Comparison of ENCODE assay signal across 11 cellular contexts in genomic region chr19:8663920-8664670, GRCh38. TPM values are rescaled to one million over a fixed set of nuclear protein-coding genes. Genes with fewer than 3 reads are reported as not detected.
DNase-seq lines count a peak whose midpoint lies in the region; TF ChIP-seq lines count a peak whose summit lies in the region.
"Had no signal": no experiment of that assay in that cellular context is flagged by ENCODE, and none has a peak within 500 bp of the region (broad histone marks: within the 10 kb centered on the region; RNA-seq: fewer than 3 reads in every experiment).

No MANE protein-coding gene starts in this region.

- 0 out of 2 replicates have a peak, but pooled peaks cover 3% of the 10 kb centered on the region for H3K27me3 ChIP-seq in DOHH2 (ENCODE audit: control insufficient read depth, low read length)
- H3K27me3 ChIP-seq: cardiac muscle cell had no signal

- peak overlapping the region; percentile 36 for H3K4me2 ChIP-seq in DOHH2 (ENCODE audit: low read length)

- H3K4me3 ChIP-seq in DOHH2 (ENCODE audit: low read length) = no peak overlapping the region; the same call in 1 of the 2 replicates
- H3K4me3 ChIP-seq: cardiac muscle cell had no signal

- no peaks in the 10 kb centered on the region for H4K20me1 ChIP-seq in DOHH2 (ENCODE audit: control insufficient read depth, insufficient read depth, low read depth, low read length)

- H3K27ac ChIP-seq in DOHH2 (ENCODE audit: low read depth, low read length) = no peak overlapping the region
- H3K27ac ChIP-seq: cardiac muscle cell had no signal

- peaks cover 5% of the 10 kb centered on the region for H3K36me3 Mint-ChIP-seq in T-helper 2 cell treated with Interferon-gamma antibody and Interleukin-4, amounts not matched to agents 5 μg/mL and 100 μg/mL, for 36 hours (ENCODE audit: low read depth)
- peaks cover 2% of the 10 kb centered on the region for H3K36me3 Mint-ChIP-seq in activated naive CD4-positive, alpha-beta T cell treated with anti-CD3 and anti-CD28 coated beads, Interleukin-2, amount 10 ng/mL, durations not matched to agents 7 days and 5 days

- H3K4me3 Mint-ChIP-seq in T-helper 2 cell treated with Interferon-gamma antibody and Interleukin-4, amounts not matched to agents 5 μg/mL and 100 μg/mL, for 36 hours = peak overlapping the region; percentile 43
- H3K4me3 Mint-ChIP-seq in activated naive CD4-positive, alpha-beta T cell treated with anti-CD3 and anti-CD28 coated beads, Interleukin-2, amount 10 ng/mL, durations not matched to agents 7 days and 5 days = no peak overlapping the region

- peaks cover 7% of the 10 kb centered on the region for H3K9me3 Mint-ChIP-seq in T-helper 2 cell treated with Interferon-gamma antibody and Interleukin-4, amounts not matched to agents 5 μg/mL and 100 μg/mL, for 36 hours
- H3K9me3 Mint-ChIP-seq in activated naive CD4-positive, alpha-beta T cell treated with anti-CD3 and anti-CD28 coated beads, Interleukin-2, amount 10 ng/mL, durations not matched to agents 7 days and 5 days = peaks cover 8% of the 10 kb centered on the region

- H3K4me1 Mint-ChIP-seq in T-helper 2 cell treated with Interferon-gamma antibody and Interleukin-4, amounts not matched to agents 5 μg/mL and 100 μg/mL, for 36 hours (ENCODE audit: low read depth) = peaks cover 61% of the 10 kb centered on the region
- H3K4me1 Mint-ChIP-seq in activated naive CD4-positive, alpha-beta T cell treated with anti-CD3 and anti-CD28 coated beads, Interleukin-2, amount 10 ng/mL, durations not matched to agents 7 days and 5 days = peaks cover 67% of the 10 kb centered on the region

- TF ChIP-seq CTCF in DOHH2 (IDR thresholded peaks at IDR 0.05; ENCODE audit: low read depth, low read length, poor library complexity, severe bottlenecking) = no peak

- CTCF ChIA-PET in activated naive CD4-positive, alpha-beta T cell treated with anti-CD3 and anti-CD28 coated beads, Interleukin-2, amount 10 ng/mL, durations not matched to agents 7 days and 5 days (lab: Charles Lee) = interaction anchor here (0.7 to 1.3 kb wide), 4 partner anchors 9 to 83 kb away, joined by 3 to 5 read pairs (median 4); no protein-coding TSS in a partner anchor

- H3K27ac Mint-ChIP-seq in T-helper 2 cell treated with Interferon-gamma antibody and Interleukin-4, amounts not matched to agents 5 μg/mL and 100 μg/mL, for 36 hours = peak overlapping the region; percentile 38
- peak overlapping the region; percentile 37 for H3K27ac Mint-ChIP-seq in activated naive CD4-positive, alpha-beta T cell treated with anti-CD3 and anti-CD28 coated beads, Interleukin-2, amount 10 ng/mL, durations not matched to agents 7 days and 5 days

- H3K4me1 ChIP-seq in DOHH2 (ENCODE audit: control insufficient read depth, low read length) = peaks cover 10% of the 10 kb centered on the region

- H3K27me3 Mint-ChIP-seq in T-helper 2 cell treated with Interferon-gamma antibody and Interleukin-4, amounts not matched to agents 5 μg/mL and 100 μg/mL, for 36 hours (ENCODE audit: low read depth) = no peaks in the 10 kb centered on the region
- peaks cover 34% of the 10 kb centered on the region for H3K27me3 Mint-ChIP-seq in activated naive CD4-positive, alpha-beta T cell treated with anti-CD3 and anti-CD28 coated beads, Interleukin-2, amount 10 ng/mL, durations not matched to agents 7 days and 5 days

- no peaks in the 10 kb centered on the region for H3K9me3 ChIP-seq in DOHH2 (ENCODE audit: control insufficient read depth, insufficient read depth, low read length)

- intact Hi-C loops in cardiac septum (cut with DNase I) = no loop called here

- H3K79me2 ChIP-seq in DOHH2 (ENCODE audit: control insufficient read depth, low read length) = no peaks in the 10 kb centered on the region

- H3K9me2 ChIP-seq in DOHH2 (replicated peaks; ENCODE audit: control insufficient read depth, low read length) = no peaks in the 10 kb centered on the region

- DNase-seq in T-helper 2 cell treated with Interferon-gamma antibody and Interleukin-4, amounts not matched to agents 5 μg/mL and 100 μg/mL, for 36 hours (ENCODE audit: low spot score) = no peak
- DNase-seq in activated naive CD4-positive, alpha-beta T cell treated with anti-CD3 and anti-CD28 coated beads, Interleukin-2, amount 10 ng/mL, durations not matched to agents 7 days and 5 days = peak; percentile 71
- peak; percentile 22 for DNase-seq in stimulated activated CD4-positive, alpha-beta T cell treated with anti-CD3 and anti-CD28 coated beads, Interleukin-12 subunit alpha, Interleukin-12 subunit beta, amount 100 ng/mL, for 4 hours
- DNase-seq in NCI-H128 (lab: John Stamatoyannopoulos, UW; ENCODE audit: unreplicated experiment) = no peak
- no peak for DNase-seq in cardiac septum (ENCODE audit: low spot score)
- no peak for DNase-seq in amniotic stem cell (lab: John Stamatoyannopoulos, UW)
- DNase-seq in NOMO-1 (lab: John Stamatoyannopoulos, UW; ENCODE audit: unreplicated experiment in 2 of 2) = no peak
- DNase-seq: NCI-H510A treated with DMSO at 0.1 percent for 48 hours had no signal

- no peaks in the 10 kb centered on the region for H3K36me3 ChIP-seq in DOHH2 (ENCODE audit: control insufficient read depth, low read length)
- H3K36me3 ChIP-seq: cardiac muscle cell had no signal

- no peaks in the 10 kb centered on the region for H3F3A ChIP-seq in DOHH2 (ENCODE audit: control insufficient read depth, insufficient read depth)

RNA-seq across cellular contexts. Expression of gene NFILZ, which starts 33.7 kb away (rescaled TPM):
- not detected for total RNA-seq in cardiac septum
- total RNA-seq: cardiac muscle cell, ureter had no signal

RNA-seq across cellular contexts. Expression of gene ACTL9, which starts 34.5 kb away (rescaled TPM):
- total RNA-seq in cardiac septum = not detected
- total RNA-seq: cardiac muscle cell, ureter had no signal

RNA-seq across cellular contexts. Expression of gene ADAMTS10, which starts 53.6 kb away (rescaled TPM):
- total RNA-seq in cardiac septum = 15.0 TPM

RNA-seq across cellular contexts. Expression of gene OR2Z1, which starts 57.3 kb away (rescaled TPM):
- not detected for total RNA-seq in cardiac septum
- total RNA-seq: cardiac muscle cell, ureter had no signal

Comparison
In these comparisons a context has a peak if more than half of its experiments do, and no peak if none do; other contexts are left out.
1. DNase-seq: peak in activated naive CD4-positive, alpha-beta T cell treated with anti-CD3 and anti-CD28 coated beads, Interleukin-2, amount 10 ng/mL, durations not matched to agents 7 days and 5 days (single experiment) and stimulated activated CD4-positive, alpha-beta T cell treated with anti-CD3 and anti-CD28 coated beads, Interleukin-12 subunit alpha, Interleukin-12 subunit beta, amount 100 ng/mL, for 4 hours (single experiment); none in T-helper 2 cell treated with Interferon-gamma antibody and Interleukin-4, amounts not matched to agents 5 μg/mL and 100 μg/mL, for 36 hours (single experiment), NCI-H128 (single experiment), cardiac septum (single experiment), amniotic stem cell (single experiment) and NOMO-1 (0 of 2).